1 cellular context compared by ENCODE assay signal in genomic region chr7:47273974-47274766, GRCh38.
TF ChIP-seq lines count a peak whose summit lies in the region.

No MANE protein-coding gene starts in this region.

TF ChIP-seq in HepG2, 621 proteins besides CTCF, POLR2A, EP300 and RAD21 (continued from another document):
- no peak for TF ChIP-seq UBTF (CRISPR knock-in tag; IDR thresholded peaks at IDR 0.05)
- TF ChIP-seq ZNF343 (CRISPR knock-in tag; IDR thresholded peaks at IDR 0.05) = no peak
- no peak for TF ChIP-seq ATF5 (CRISPR knock-in tag; IDR thresholded peaks at IDR 0.05; ENCODE audit: low read depth)
- no peak for TF ChIP-seq HOXA7 (CRISPR knock-in tag; IDR thresholded peaks at IDR 0.05)
- TF ChIP-seq ZNF678 (CRISPR knock-in tag; IDR thresholded peaks at IDR 0.05) = no peak
- no peak for TF ChIP-seq BRCA1 (CRISPR knock-in tag; IDR thresholded peaks at IDR 0.05)
- TF ChIP-seq JUND (CRISPR knock-in tag; IDR thresholded peaks at IDR 0.05) = no peak
- TF ChIP-seq KDM2A (CRISPR knock-in tag; IDR thresholded peaks at IDR 0.05; ENCODE audit: borderline replicate concordance, low read depth) = no peak
- TF ChIP-seq HOMEZ (CRISPR knock-in tag; IDR thresholded peaks at IDR 0.05; ENCODE audit: low read depth) = no peak
- TF ChIP-seq, protein P1, sequence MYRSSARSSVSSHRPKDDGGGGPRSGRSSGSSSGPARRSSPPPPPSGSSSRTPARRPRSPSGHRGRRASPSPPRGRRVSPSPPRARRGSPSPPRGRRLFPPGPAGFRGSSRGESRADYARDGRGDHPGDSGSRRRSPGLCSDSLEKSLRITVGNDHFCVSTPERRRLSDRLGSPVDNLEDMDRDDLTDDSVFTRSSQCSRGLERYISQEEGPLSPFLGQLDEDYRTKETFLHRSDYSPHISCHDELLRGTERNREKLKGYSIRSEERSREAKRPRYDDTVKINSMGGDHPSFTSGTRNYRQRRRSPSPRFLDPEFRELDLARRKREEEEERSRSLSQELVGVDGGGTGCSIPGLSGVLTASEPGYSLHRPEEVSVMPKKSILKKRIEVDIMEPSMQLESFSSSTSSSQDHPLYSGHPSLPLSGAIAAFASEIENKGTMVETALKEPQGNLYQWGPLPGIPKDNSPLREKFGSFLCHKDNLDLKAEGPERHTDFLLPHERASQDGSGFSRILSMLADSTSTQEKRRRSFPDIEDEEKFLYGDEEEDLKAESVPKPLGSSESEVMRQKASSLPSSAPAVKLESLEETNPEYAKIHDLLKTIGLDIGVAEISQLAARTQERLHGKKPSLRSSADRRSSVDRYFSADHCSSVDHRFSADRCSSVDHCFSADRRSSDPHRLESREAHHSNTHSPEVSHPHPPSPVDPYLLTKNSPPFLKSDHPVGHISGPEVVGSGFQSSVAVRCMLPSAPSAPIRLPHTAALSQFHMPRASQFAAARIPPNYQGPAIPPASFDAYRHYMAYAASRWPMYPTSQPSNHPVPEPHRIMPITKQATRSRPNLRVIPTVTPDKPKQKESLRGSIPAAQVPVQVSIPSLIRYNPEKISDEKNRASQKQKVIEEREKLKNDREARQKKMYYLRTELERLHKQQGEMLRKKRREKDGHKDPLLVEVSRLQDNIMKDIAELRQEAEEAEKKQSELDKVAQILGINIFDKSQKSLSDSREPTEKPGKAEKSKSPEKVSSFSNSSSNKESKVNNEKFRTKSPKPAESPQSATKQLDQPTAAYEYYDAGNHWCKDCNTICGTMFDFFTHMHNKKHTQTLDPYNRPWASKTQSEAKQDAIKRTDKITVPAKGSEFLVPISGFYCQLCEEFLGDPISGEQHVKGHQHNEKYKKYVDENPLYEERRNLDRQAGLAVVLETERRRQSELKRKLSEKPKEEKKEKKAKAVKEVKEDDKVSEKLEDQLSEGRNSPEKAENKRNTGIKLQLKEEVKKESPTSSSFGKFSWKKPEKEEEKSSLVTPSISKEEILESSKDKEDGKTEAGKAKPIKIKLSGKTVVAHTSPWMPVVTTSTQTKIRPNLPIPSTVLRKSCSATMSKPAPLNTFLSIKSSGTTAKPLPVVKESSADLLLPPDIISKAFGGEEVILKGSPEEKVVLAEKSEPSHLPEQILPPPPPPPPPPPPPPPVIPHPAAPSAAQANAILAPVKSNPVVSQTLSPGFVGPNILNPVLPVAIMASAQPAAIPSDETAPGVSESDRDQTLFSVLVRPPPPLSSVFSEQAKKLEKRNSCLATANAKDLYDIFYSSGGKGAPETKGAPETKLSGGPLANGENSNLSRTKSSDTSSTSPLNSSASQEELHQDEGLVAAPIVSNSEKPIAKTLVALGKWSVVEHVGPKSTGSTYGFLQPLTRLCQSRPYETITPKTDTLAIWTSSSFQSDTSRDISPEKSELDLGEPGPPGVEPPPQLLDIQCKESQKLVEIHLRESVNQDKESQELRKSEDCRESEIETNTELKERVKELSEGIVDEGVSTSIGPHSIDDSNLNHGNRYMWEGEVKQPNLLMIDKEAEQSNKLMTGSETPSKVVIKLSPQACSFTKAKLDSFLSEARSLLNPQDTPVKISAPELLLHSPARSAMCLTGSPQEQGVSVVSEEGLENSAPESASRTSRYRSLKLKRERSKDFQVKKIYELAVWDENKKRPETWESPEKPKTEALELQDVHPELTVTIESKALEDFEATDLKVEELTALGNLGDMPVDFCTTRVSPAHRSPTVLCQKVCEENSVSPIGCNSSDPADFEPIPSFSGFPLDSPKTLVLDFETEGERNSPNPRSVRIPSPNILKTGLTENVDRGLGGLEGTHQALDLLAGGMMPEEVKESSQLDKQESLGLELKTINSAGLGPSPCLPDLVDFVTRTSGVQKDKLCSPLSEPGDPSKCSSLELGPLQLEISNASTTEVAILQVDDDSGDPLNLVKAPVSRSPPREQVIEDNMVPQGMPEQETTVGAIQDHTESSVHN (CRISPR knock-in tag; IDR thresholded peaks at IDR 0.05) = no peak
- TF ChIP-seq NR0B2 (CRISPR knock-in tag; IDR thresholded peaks at IDR 0.05) = no peak
- TF ChIP-seq ZNF569 (CRISPR knock-in tag; IDR thresholded peaks at IDR 0.05; ENCODE audit: borderline replicate concordance) = no peak
- TF ChIP-seq POLR2G (IDR thresholded peaks at IDR 0.05; ENCODE audit: low read depth, low read length) = peak; percentile 50; the same call in 1 of the 2 replicates
- TF ChIP-seq ZNF432 (CRISPR knock-in tag; IDR thresholded peaks at IDR 0.05; ENCODE audit: borderline replicate concordance) = no peak
- no peak for TF ChIP-seq MLXIP (CRISPR knock-in tag; IDR thresholded peaks at IDR 0.05; ENCODE audit: borderline replicate concordance)
- 0 out of 2 replicates have a peak, but pooled peaks have one; percentile 25 for TF ChIP-seq SP4 (CRISPR knock-in tag; IDR thresholded peaks at IDR 0.05)
- TF ChIP-seq ZNF431 (CRISPR knock-in tag; IDR thresholded peaks at IDR 0.05; ENCODE audit: borderline replicate concordance, low read depth) = no peak
- TF ChIP-seq ZNF460 (CRISPR knock-in tag; IDR thresholded peaks at IDR 0.05; ENCODE audit: borderline replicate concordance) = no peak
- TF ChIP-seq PAF1 (CRISPR knock-in tag; IDR thresholded peaks at IDR 0.05) = peak; percentile 18; the same call in 1 of the 2 replicates
- peak; percentile 25; the same call in 1 of the 2 replicates for TF ChIP-seq POLR2AphosphoS5 (IDR thresholded peaks at IDR 0.05; ENCODE audit: low read depth, low read length)
- peak; percentile 13; the same call in 1 of the 2 replicates for TF ChIP-seq HNF4A (CRISPR knock-in tag; IDR thresholded peaks at IDR 0.05)
- TF ChIP-seq MIER3 (CRISPR knock-in tag; IDR thresholded peaks at IDR 0.05; ENCODE audit: borderline replicate concordance) = no peak
TF ChIP-seq in HepG2: peak in this region for 7.
